Comparison of ENCODE assay signal across 16 cellular contexts in genomic region chr15:85019815-85020590, GRCh38.
DNase-seq lines count a peak whose midpoint lies in the region; ATAC-seq, FAIRE-seq and TF ChIP-seq lines count a peak whose summit lies in the region.
"Had no signal": no experiment of that assay in that cellular context is flagged by ENCODE, and none has a peak within 500 bp of the region (broad histone marks: within the 10 kb centered on the region; RNA-seq: fewer than 3 reads in every experiment).

No MANE protein-coding gene starts in this region.

- CTCF ChIA-PET in HEK293T (lab: Yijun Ruan, JAX): interaction anchor here (1.4 kb wide), 1 partner anchor 10 kb away, joined by 3 read pairs; no protein-coding TSS in a partner anchor

- H3K36me3 Mint-ChIP-seq in activated T-cell treated with anti-CD3 and anti-CD28 coated beads, Interleukin-2, amount 50 U/mL, for 24 hours (ENCODE audit: low read depth): no peaks in the 10 kb centered on the region
- H3K36me3 Mint-ChIP-seq in stimulated activated effector memory CD8-positive, alpha-beta T cell treated with anti-CD3 and anti-CD28 coated beads, Interleukin-12 subunit alpha, Interleukin-12 subunit beta, amount 100 ng/mL, for 72 hours: no peaks in the 10 kb centered on the region

- no peak overlapping the region for H3K4me3 Mint-ChIP-seq in activated T-cell treated with anti-CD3 and anti-CD28 coated beads, Interleukin-2, amount 50 U/mL, for 24 hours
- H3K4me3 Mint-ChIP-seq in stimulated activated effector memory CD8-positive, alpha-beta T cell treated with anti-CD3 and anti-CD28 coated beads, Interleukin-12 subunit alpha, Interleukin-12 subunit beta, amount 100 ng/mL, for 72 hours: no peak overlapping the region
- H3K4me3 Mint-ChIP-seq: CD8-positive, alpha-beta memory T cell; IgD-negative memory B cell had no signal

- H3K4me3 ChIP-seq in astrocyte of the spinal cord (ENCODE audit: low read depth, low read length): no peak overlapping the region
- H3K4me3 ChIP-seq: PC-9 had no signal

- POLR2A ChIA-PET in HEK293T (lab: Yijun Ruan, JAX): no interaction called here

- no peak for FAIRE-seq in urothelium cell line (lab: Jason Lieb, UNC)
- FAIRE-seq: frontal cortex, H1 had no signal

- DNase-seq in activated T-cell treated with anti-CD3 and anti-CD28 coated beads, Interleukin-2, amount 50 U/mL, for 24 hours: no peak
- no peak for DNase-seq in activated T-cell treated with anti-CD3 and anti-CD28 coated beads, Interleukin-2, amount 50 U/mL, for 48 hours
- DNase-seq in astrocyte of the spinal cord (ENCODE audit: low read depth, low spot score) (peak; percentile 22), urothelium cell line (ENCODE audit: low spot score) (no peak), T1000 (lab: John Stamatoyannopoulos, UW) (no peak), HEK293T (ENCODE audit: extremely low spot score) (no peak)
- no peak for DNase-seq in stimulated activated effector memory CD8-positive, alpha-beta T cell treated with anti-CD3 and anti-CD28 coated beads, Interleukin-12 subunit alpha, Interleukin-12 subunit beta, amount 100 ng/mL, for 72 hours (ENCODE audit: low spot score in 2 of 2)
- DNase-seq: activated CD4-positive, CD25-positive, alpha-beta regulatory T cell; CD8-positive, alpha-beta memory T cell; effector memory CD4-positive, alpha-beta T cell; NCI-H1417; PC-9 had no signal

- ATAC-seq in HG03378 (IDR thresholded peaks at IDR 0.05; ENCODE audit: unreplicated experiment): peak; percentile 70
- peak; percentile 87 for ATAC-seq in stimulated activated effector memory CD8-positive, alpha-beta T cell treated with anti-CD3 and anti-CD28 coated beads, Interleukin-12 subunit alpha, Interleukin-12 subunit beta, amount 100 ng/mL, for 72 hours

- peak overlapping the region; percentile 10 for H3K27ac Mint-ChIP-seq in activated T-cell treated with anti-CD3 and anti-CD28 coated beads, Interleukin-2, amount 50 U/mL, for 24 hours
- no peak overlapping the region for H3K27ac Mint-ChIP-seq in stimulated activated effector memory CD8-positive, alpha-beta T cell treated with anti-CD3 and anti-CD28 coated beads, Interleukin-12 subunit alpha, Interleukin-12 subunit beta, amount 100 ng/mL, for 72 hours
- H3K27ac Mint-ChIP-seq: IgD-negative memory B cell had no signal

- no peaks in the 10 kb centered on the region for H3K9me3 Mint-ChIP-seq in activated T-cell treated with anti-CD3 and anti-CD28 coated beads, Interleukin-2, amount 50 U/mL, for 24 hours
- H3K9me3 Mint-ChIP-seq in stimulated activated effector memory CD8-positive, alpha-beta T cell treated with anti-CD3 and anti-CD28 coated beads, Interleukin-12 subunit alpha, Interleukin-12 subunit beta, amount 100 ng/mL, for 72 hours: no peaks in the 10 kb centered on the region
- H3K9me3 Mint-ChIP-seq: CD8-positive, alpha-beta memory T cell; IgD-negative memory B cell had no signal

- peaks cover 45% of the 10 kb centered on the region for H3K4me1 Mint-ChIP-seq in activated T-cell treated with anti-CD3 and anti-CD28 coated beads, Interleukin-2, amount 50 U/mL, for 24 hours (ENCODE audit: low read depth)
- peaks cover 31% of the 10 kb centered on the region for H3K4me1 Mint-ChIP-seq in stimulated activated effector memory CD8-positive, alpha-beta T cell treated with anti-CD3 and anti-CD28 coated beads, Interleukin-12 subunit alpha, Interleukin-12 subunit beta, amount 100 ng/mL, for 72 hours

- TF ChIP-seq CTCF in astrocyte of the spinal cord (IDR thresholded peaks at IDR 0.05; ENCODE audit: low read depth, low read length): no peak

- no peaks in the 10 kb centered on the region for H3K27me3 Mint-ChIP-seq in activated T-cell treated with anti-CD3 and anti-CD28 coated beads, Interleukin-2, amount 50 U/mL, for 24 hours
- H3K27me3 Mint-ChIP-seq: CD8-positive, alpha-beta memory T cell had no signal

- in situ Hi-C loops in astrocyte of the spinal cord (cut with HindIII; ENCODE audit: low sequenced_read_pairs): no loop called here

TF ChIP-seq in HEK293T, 16 proteins besides CTCF, POLR2A, EP300 and RAD21:
- no peak for TF ChIP-seq HDGF (IDR thresholded peaks at IDR 0.05; ENCODE audit: borderline replicate concordance)
- TF ChIP-seq FOXA1 (IDR thresholded peaks at IDR 0.05): no peak
- TF ChIP-seq ZNF384 (IDR thresholded peaks at IDR 0.05): no peak
- no peak for TF ChIP-seq L3MBTL2 (conservative IDR thresholded peaks at IDR 0.05)
- no peak for TF ChIP-seq ARNT (IDR thresholded peaks at IDR 0.05)
- no peak for TF ChIP-seq FOXK2 (IDR thresholded peaks at IDR 0.05)
- TF ChIP-seq CTBP1 (IDR thresholded peaks at IDR 0.05; ENCODE audit: borderline replicate concordance): no peak
- no peak for TF ChIP-seq LEF1 (IDR thresholded peaks at IDR 0.05; ENCODE audit: borderline replicate concordance)
- no peak for TF ChIP-seq SP1 (IDR thresholded peaks at IDR 0.05)
- TF ChIP-seq TARDBP (IDR thresholded peaks at IDR 0.05): no peak
- no peak for TF ChIP-seq NFRKB (IDR thresholded peaks at IDR 0.05)
- TF ChIP-seq SUZ12 (IDR thresholded peaks at IDR 0.05): no peak
- TF ChIP-seq, protein P1, sequence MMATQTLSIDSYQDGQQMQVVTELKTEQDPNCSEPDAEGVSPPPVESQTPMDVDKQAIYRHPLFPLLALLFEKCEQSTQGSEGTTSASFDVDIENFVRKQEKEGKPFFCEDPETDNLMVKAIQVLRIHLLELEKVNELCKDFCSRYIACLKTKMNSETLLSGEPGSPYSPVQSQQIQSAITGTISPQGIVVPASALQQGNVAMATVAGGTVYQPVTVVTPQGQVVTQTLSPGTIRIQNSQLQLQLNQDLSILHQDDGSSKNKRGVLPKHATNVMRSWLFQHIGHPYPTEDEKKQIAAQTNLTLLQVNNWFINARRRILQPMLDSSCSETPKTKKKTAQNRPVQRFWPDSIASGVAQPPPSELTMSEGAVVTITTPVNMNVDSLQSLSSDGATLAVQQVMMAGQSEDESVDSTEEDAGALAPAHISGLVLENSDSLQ (IDR thresholded peaks at IDR 0.05): no peak
- no peak for TF ChIP-seq FOXM1 (IDR thresholded peaks at IDR 0.05; ENCODE audit: borderline replicate concordance)
- no peak for TF ChIP-seq ELF4 (IDR thresholded peaks at IDR 0.05)
- TF ChIP-seq BHLHE40 (IDR thresholded peaks at IDR 0.05; ENCODE audit: borderline replicate concordance): no peak
